Comparison of ENCODE assay signal across 2 cellular contexts in genomic region chr17:46978489-46979022, GRCh38.
A peak's percentile ranks its signal among the peaks of the same experiment; 100 is the strongest.
TF ChIP-seq lines count a peak whose summit lies in the region.

No MANE protein-coding gene starts in this region.

TF ChIP-seq in GM12878, 131 proteins besides CTCF, POLR2A, EP300 and RAD21:
- no peak for TF ChIP-seq PML (IDR thresholded peaks at IDR 0.05; ENCODE audit: low read length)
- no peak for TF ChIP-seq RBBP5 (conservative IDR thresholded peaks at IDR 0.05)
- no peak for TF ChIP-seq FOXM1 (IDR thresholded peaks at IDR 0.05; ENCODE audit: low read depth, low read length)
- no peak for TF ChIP-seq SKIL (IDR thresholded peaks at IDR 0.05; ENCODE audit: low read depth, poor library complexity, severe bottlenecking)
- no peak for TF ChIP-seq SRF (IDR thresholded peaks at IDR 0.05; ENCODE audit: low read depth in 2 of 2, low read length in 2 of 2)
- TF ChIP-seq BHLHE40 (IDR thresholded peaks at IDR 0.05; ENCODE audit: borderline replicate concordance in 1 of 2, low read depth in 2 of 2, low read length in 1 of 2): peak in 1 of 2 experiments; percentile 52; a peak in 3 of 4 replicates
- TF ChIP-seq POLR2AphosphoS5 (IDR thresholded peaks at IDR 0.05; ENCODE audit: low read length): no peak
- no peak for TF ChIP-seq ATF3 (IDR thresholded peaks at IDR 0.05; ENCODE audit: borderline replicate concordance, extremely low read depth, low read depth, low read length)
- no peak for TF ChIP-seq CHD4 (IDR thresholded peaks at IDR 0.05)
- no peak for TF ChIP-seq GABPA (IDR thresholded peaks at IDR 0.05; ENCODE audit: low read depth)
- 0 out of 3 replicates have a peak, but pooled peaks of 1 of the 2 experiments have one; percentile 21 for TF ChIP-seq EGR1 (IDR thresholded peaks at IDR 0.05; ENCODE audit: borderline replicate concordance in 1 of 2, low read depth in 2 of 2, low read length in 2 of 2)
- TF ChIP-seq ZBTB33 (IDR thresholded peaks at IDR 0.05): no peak
- TF ChIP-seq USF1 (IDR thresholded peaks at IDR 0.05; ENCODE audit: borderline replicate concordance, extremely low read length, insufficient read depth, low read depth, low read length): no peak

TF ChIP-seq in HepG2, 621 proteins besides CTCF, POLR2A, EP300 and RAD21:
- TF ChIP-seq AGO2 (optimal IDR thresholded peaks at IDR 0.05; ENCODE audit: low read depth, low read length) (peak; percentile 49), FOXA1 (IDR thresholded peaks at IDR 0.05) (no peak), FOXA1 (CRISPR knock-in tag; IDR thresholded peaks at IDR 0.05) (no peak), ZHX1 (CRISPR knock-in tag; IDR thresholded peaks at IDR 0.05; ENCODE audit: low read depth) (0 out of 2 replicates have a peak, but pooled peaks have one; percentile 43), HDAC1 (CRISPR knock-in tag; IDR thresholded peaks at IDR 0.05) (0 out of 2 replicates have a peak, but pooled peaks have one; percentile 0)
TF ChIP-seq in HepG2: peak in this region for 3.
